ENCODE assay signal across 8 cellular contexts in the genomic region with DNA sequence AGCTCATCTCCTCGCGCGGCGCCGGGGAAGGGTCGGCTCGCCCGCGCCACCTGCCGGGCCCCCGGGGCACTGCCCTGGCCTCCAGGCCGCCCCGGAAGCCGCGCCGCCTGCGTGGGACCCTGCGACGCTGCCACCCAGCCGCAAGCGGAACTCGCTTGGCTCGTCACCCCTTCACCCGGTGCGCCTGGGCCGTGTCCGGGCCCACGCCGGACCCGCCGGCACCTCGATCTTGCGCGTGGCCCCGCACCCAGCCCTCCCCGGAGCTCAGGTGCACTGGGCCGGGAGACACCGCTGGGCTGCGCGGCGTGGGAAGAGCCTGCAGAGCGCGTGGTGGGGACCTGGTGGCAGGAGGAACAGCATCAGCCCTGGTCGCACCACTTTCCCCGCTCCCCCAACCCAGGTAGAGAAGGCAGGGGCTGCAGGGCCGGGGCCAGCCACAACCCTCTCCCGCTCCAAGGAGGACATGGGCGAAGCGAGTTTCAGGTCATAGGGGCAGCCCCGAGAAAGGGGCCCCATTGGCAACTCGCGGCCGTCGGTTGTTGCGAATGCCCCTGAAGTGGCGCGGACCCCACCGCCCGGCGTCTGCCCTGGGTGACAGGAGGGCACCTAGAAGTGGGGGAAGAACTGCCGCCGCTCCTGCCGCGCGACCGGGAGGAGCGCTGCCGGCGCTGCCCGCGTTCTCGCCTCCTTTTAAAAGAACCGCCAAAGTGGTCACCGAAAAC. TPM values are rescaled to one million over a fixed set of nuclear protein-coding genes. Genes with fewer than 3 reads are reported as not detected.
DNase-seq lines count a peak whose midpoint lies in the region; ATAC-seq and TF ChIP-seq lines count a peak whose summit lies in the region.

No MANE protein-coding gene starts in this region.

- H3K27ac Mint-ChIP-seq in CD14-positive monocyte, result peak overlapping the region; percentile 36 to 81 (median 70)
- H3K27ac Mint-ChIP-seq in activated T-cell treated with anti-CD3 and anti-CD28 coated beads, Interleukin-2, amount 50 U/mL, for 24 hours, result peak overlapping the region; percentile 94
- peak overlapping the region; percentile 65 to 93 (median 90) for H3K27ac Mint-ChIP-seq in naive thymus-derived CD8-positive, alpha-beta T cell

- H3K4me2 ChIP-seq in OCI-LY3 (ENCODE audit: low read length), result peak overlapping the region; percentile 96

- peak; percentile 78 for DNase-seq in CD14-positive monocyte (ENCODE audit: low spot score)
- DNase-seq in activated T-cell treated with anti-CD3 and anti-CD28 coated beads, Interleukin-2, amount 50 U/mL, for 24 hours, result peak; percentile 94
- DNase-seq in esophagus squamous epithelium (lab: John Stamatoyannopoulos, UW), result no peak
- peak; percentile 79 to 92 (median 90) for DNase-seq in naive thymus-derived CD8-positive, alpha-beta T cell
- peak; percentile 75 to 92 (median 83) for DNase-seq in stimulated activated naive CD4-positive, alpha-beta T cell (lab: John Stamatoyannopoulos, UW)

- H3K9me3 ChIP-seq in OCI-LY3 (ENCODE audit: insufficient read depth, low read length), result no peaks in the 10 kb centered on the region
- H3K9me3 ChIP-seq in esophagus squamous epithelium, result no peaks in the 10 kb centered on the region

- peak; percentile 59 for ATAC-seq in GM19328 (IDR thresholded peaks at IDR 0.05; ENCODE audit: unreplicated experiment)
- ATAC-seq in HG03469 (IDR thresholded peaks at IDR 0.05; ENCODE audit: unreplicated experiment), result peak; percentile 59
- ATAC-seq in naive thymus-derived CD8-positive, alpha-beta T cell, result peak; percentile 83 to 88

- H3K36me3 ChIP-seq in OCI-LY3 (replicated peaks; ENCODE audit: low read depth, low read length) (peaks cover 34% of the 10 kb centered on the region), esophagus squamous epithelium (peaks cover 0 to 17% (median 4%) of the 10 kb centered on the region in 3 donors)

- H3K27me3 Mint-ChIP-seq in CD14-positive monocyte (ENCODE audit: low read depth in 3 of 3), result peaks cover 0 to 2% (median 0%) of the 10 kb centered on the region in 3 donors
- no peaks in the 10 kb centered on the region for H3K27me3 Mint-ChIP-seq in activated T-cell treated with anti-CD3 and anti-CD28 coated beads, Interleukin-2, amount 50 U/mL, for 24 hours
- no peaks in the 10 kb centered on the region for H3K27me3 Mint-ChIP-seq in naive thymus-derived CD8-positive, alpha-beta T cell

- H4K20me1 ChIP-seq in OCI-LY3 (ENCODE audit: insufficient read depth, low read length), result no peaks in the 10 kb centered on the region

- peak overlapping the region; percentile 72 to 87 for H3K4me3 Mint-ChIP-seq in CD14-positive monocyte
- peak overlapping the region; percentile 83 for H3K4me3 Mint-ChIP-seq in activated T-cell treated with anti-CD3 and anti-CD28 coated beads, Interleukin-2, amount 50 U/mL, for 24 hours
- peak overlapping the region; percentile 76 to 91 (median 84) for H3K4me3 Mint-ChIP-seq in naive thymus-derived CD8-positive, alpha-beta T cell

- H3K4me3 ChIP-seq in OCI-LY3 (ENCODE audit: low read length) (peak overlapping the region; percentile 80), esophagus squamous epithelium (peak overlapping the region; percentile 58 to 97 (median 94))

- no peak for TF ChIP-seq POLR2A in esophagus squamous epithelium (IDR thresholded peaks at IDR 0.05)

- peak overlapping the region; percentile 79 for H3K9ac ChIP-seq in OCI-LY3 (ENCODE audit: low read length)

- H3K27ac ChIP-seq in OCI-LY3 (ENCODE audit: low read length) (peak overlapping the region; percentile 66), esophagus squamous epithelium (peak overlapping the region; percentile 85 to 99 (median 97))

- H3K27me3 ChIP-seq in OCI-LY3 (ENCODE audit: low read depth, low read length) (no peaks in the 10 kb centered on the region), esophagus squamous epithelium (no peaks in the 10 kb centered on the region)

- peaks cover 21% of the 10 kb centered on the region for H3K79me2 ChIP-seq in OCI-LY3 (ENCODE audit: low read length)

- H3K9me3 Mint-ChIP-seq in CD14-positive monocyte, result peaks cover 0 to 4% (median 0%) of the 10 kb centered on the region in 7 donors
- H3K9me3 Mint-ChIP-seq in activated T-cell treated with anti-CD3 and anti-CD28 coated beads, Interleukin-2, amount 50 U/mL, for 24 hours, result no peaks in the 10 kb centered on the region
- H3K9me3 Mint-ChIP-seq in naive thymus-derived CD8-positive, alpha-beta T cell, result no peaks in the 10 kb centered on the region

- POLR2A ChIA-PET in naive thymus-derived CD8-positive, alpha-beta T cell (lab: Charles Lee), result interaction anchor here (0.5 to 5.2 kb wide), 41 partner anchors 11 to 512 kb away, joined by 3 to 128 read pairs (median 4); a partner anchor contains a TSS

- intact Hi-C loops in CD14-positive monocyte (cut with micrococcal nuclease), result loop anchor here in 1 of 2 donors (5.0 kb wide), 1 partner anchor 136 kb away; a partner anchor contains a TSS
- intact Hi-C loops in esophagus squamous epithelium (cut with DNase I), result no loop called here

- H3K4me1 Mint-ChIP-seq in CD14-positive monocyte, result peaks cover 54% of the 10 kb centered on the region
- H3K4me1 Mint-ChIP-seq in activated T-cell treated with anti-CD3 and anti-CD28 coated beads, Interleukin-2, amount 50 U/mL, for 24 hours (ENCODE audit: low read depth), result peaks cover 40% of the 10 kb centered on the region
- peaks cover 13 to 34% (median 28%) of the 10 kb centered on the region in 4 donors for H3K4me1 Mint-ChIP-seq in naive thymus-derived CD8-positive, alpha-beta T cell

- peak; percentile 79 for TF ChIP-seq CTCF in CD14-positive monocyte (IDR thresholded peaks at IDR 0.05)
- peak; percentile 42 for TF ChIP-seq CTCF in OCI-LY3 (IDR thresholded peaks at IDR 0.05; ENCODE audit: low read depth, low read length)
- peak; percentile 42 to 98 (median 94) for TF ChIP-seq CTCF in esophagus squamous epithelium (IDR thresholded peaks at IDR 0.05)

- H2AFZ ChIP-seq in OCI-LY3 (ENCODE audit: low read depth, low read length), result peak overlapping the region; percentile 22; the same call in 1 of the 2 replicates

- H3K36me3 Mint-ChIP-seq in CD14-positive monocyte, result peaks cover 30 to 40% of the 10 kb centered on the region in 2 donors
- H3K36me3 Mint-ChIP-seq in activated T-cell treated with anti-CD3 and anti-CD28 coated beads, Interleukin-2, amount 50 U/mL, for 24 hours (ENCODE audit: low read depth), result peaks cover 72% of the 10 kb centered on the region
- H3K36me3 Mint-ChIP-seq in naive thymus-derived CD8-positive, alpha-beta T cell, result peaks cover 0 to 13% (median 0%) of the 10 kb centered on the region in 3 donors

- peaks cover 25% of the 10 kb centered on the region for H3K4me1 ChIP-seq in OCI-LY3 (ENCODE audit: low read length)
- H3K4me1 ChIP-seq in esophagus squamous epithelium, result peaks cover 14 to 58% (median 23%) of the 10 kb centered on the region in 3 donors

- WGBS in esophagus squamous epithelium, 2 donors, result 0% methylated on average over 1 of the region's 74 CpGs; no CpG with 5 or more reads in 1 of the 2 donors

RNA-seq across cellular contexts. Expression of a gene that starts 0.4 kb away (rescaled TPM):
- polyA plus RNA-seq in CD14-positive monocyte, result 100 to 1,000 TPM in 1 of 2 donors, 10 to 100 TPM in 1; 80.6 to 103 TPM
- total RNA-seq in esophagus squamous epithelium, result 10 to 100 TPM; 14.6 to 28.0 (median 21.2) TPM
- 10 to 100 TPM; 37.3 to 39.4 TPM for total RNA-seq in naive thymus-derived CD8-positive, alpha-beta T cell
- 10 to 100 TPM; 76.2 to 96.6 (median 90.5) TPM for polyA plus RNA-seq in naive thymus-derived CD8-positive, alpha-beta T cell

RNA-seq across cellular contexts. Expression of a gene that starts 9.7 kb away (rescaled TPM):
- polyA plus RNA-seq in CD14-positive monocyte, result 100 to 1,000 TPM; 101 to 122 TPM
- total RNA-seq in esophagus squamous epithelium, result 10 to 100 TPM; 42.2 to 62.6 (median 48.7) TPM
- total RNA-seq in naive thymus-derived CD8-positive, alpha-beta T cell, result 10 to 100 TPM; 40.5 to 41.1 TPM
- 100 to 1,000 TPM; 113 to 132 (median 122) TPM for polyA plus RNA-seq in naive thymus-derived CD8-positive, alpha-beta T cell

RNA-seq across cellular contexts. Expression of a gene that starts 10.0 kb away (rescaled TPM):
- polyA plus RNA-seq in CD14-positive monocyte, result 10 to 100 TPM in 1 of 2 donors, 1 to 10 TPM in 1; 4.3 to 15.7 TPM
- 10 to 100 TPM; 23.9 to 39.2 (median 29.8) TPM for total RNA-seq in esophagus squamous epithelium
- 100 to 1,000 TPM; 105 to 107 TPM for total RNA-seq in naive thymus-derived CD8-positive, alpha-beta T cell
- polyA plus RNA-seq in naive thymus-derived CD8-positive, alpha-beta T cell, result 10 to 100 TPM in 2 of 3 donors, 1 to 10 TPM in 1; 6.2 to 20.1 (median 14.7) TPM

RNA-seq across cellular contexts. Expression of a gene that starts 17.8 kb away (rescaled TPM):
- 10 to 100 TPM; 14.4 to 18.8 TPM for polyA plus RNA-seq in CD14-positive monocyte
- 10 to 100 TPM in 2 of 4 donors, 1 to 10 TPM in 2; 9.2 to 15.2 (median 11.2) TPM for total RNA-seq in esophagus squamous epithelium
- total RNA-seq in naive thymus-derived CD8-positive, alpha-beta T cell, result 10 to 100 TPM; 20.5 to 22.5 TPM
- polyA plus RNA-seq in naive thymus-derived CD8-positive, alpha-beta T cell, result 10 to 100 TPM; 11.2 to 15.4 (median 13.3) TPM

Comparison
In these comparisons a context has a peak if more than half of its experiments do, and no peak if none do; other contexts are left out.
1. CTCF ChIP-seq: peak in every context shown above with its lines; median percentile 94 in esophagus squamous epithelium; 79 in CD14-positive monocyte; 42 in OCI-LY3.